Comparison of ENCODE assay signal across 17 cellular contexts in the genomic region with DNA sequence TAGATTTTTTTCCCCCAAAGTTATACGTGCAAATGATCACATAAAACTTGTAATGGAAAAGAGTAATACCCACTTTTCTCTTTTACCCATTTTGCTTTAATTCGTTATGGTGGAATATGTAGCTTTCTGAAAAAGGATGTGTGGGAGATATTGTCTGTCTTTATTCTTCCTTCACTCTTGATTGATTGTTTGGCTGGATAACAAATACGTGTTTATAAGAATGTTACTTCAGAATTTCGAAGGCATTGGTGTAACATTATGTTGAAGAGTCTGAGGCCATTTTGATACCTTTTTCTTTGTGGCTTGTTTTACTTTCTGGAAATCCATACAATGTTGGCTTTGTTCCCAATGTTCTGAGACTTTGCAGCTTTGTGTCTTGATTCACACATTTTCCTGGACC.
DNase-seq lines count a peak whose midpoint lies in the region; ATAC-seq, FAIRE-seq and TF ChIP-seq lines count a peak whose summit lies in the region.
"Had no signal": no experiment of that assay in that cellular context is flagged by ENCODE, and none has a peak within 500 bp of the region (broad histone marks: within the 10 kb centered on the region; RNA-seq: fewer than 3 reads in every experiment).

No MANE protein-coding gene starts in this region.

- TF ChIP-seq POLR2A in H54 (IDR thresholded peaks at IDR 0.05; ENCODE audit: low read depth, low read length) (no peak), GM18505 (IDR thresholded peaks at IDR 0.05; ENCODE audit: borderline replicate concordance, extremely low read depth, insufficient read depth, insufficient read length) (no peak)

- intact Hi-C loops in dorsolateral prefrontal cortex (cut with DNase I), result loop anchor here in 1 of 2 donors (5.0 kb wide), 1 partner anchor 72 kb away; the partner anchor contains the start of gene BCAS3

- FAIRE-seq in H54 (lab: Jason Lieb, UNC), result peak; percentile 81
- FAIRE-seq: D721Med, GM12892 had no signal

- H3K4me3 ChIP-seq in dorsolateral prefrontal cortex, result peak overlapping the region in 12 of 59 donors; percentile 2 to 53 (median 34)

- ATAC-seq in GM21390 (IDR thresholded peaks at IDR 0.05; ENCODE audit: unreplicated experiment) (no peak), GM18505 (IDR thresholded peaks at IDR 0.05; ENCODE audit: unreplicated experiment) (no peak)
- ATAC-seq: CD8-positive, alpha-beta T cell had no signal

- H3K27ac ChIP-seq in dorsolateral prefrontal cortex (peak overlapping the region in 53 of 59 donors; percentile 13 to 92 (median 73)), layer of hippocampus (ENCODE audit: low read depth, low read length) (peak overlapping the region; percentile 22), substantia nigra (ENCODE audit: low read depth, low read length, poor library complexity, severe bottlenecking) (peak overlapping the region; percentile 82)
- H3K27ac ChIP-seq: C4-2B had no signal

- no peak for TF ChIP-seq CTCF in dorsolateral prefrontal cortex (IDR thresholded peaks at IDR 0.05 in 54 of 56, conservative IDR thresholded peaks at IDR 0.05 in 2 of 56; ENCODE audit: low read depth in 1 of 56, partially characterized antibody in 56 of 56)

- H3K27me3 ChIP-seq in dorsolateral prefrontal cortex, result no peaks in the 10 kb centered on the region
- no peaks in the 10 kb centered on the region for H3K27me3 ChIP-seq in layer of hippocampus (ENCODE audit: control insufficient read depth, insufficient read depth, low read length)
- H3K27me3 ChIP-seq: BE2C had no signal

- DNase-seq in H54 (ENCODE audit: insufficient read length, low spot score) (no peak), dorsolateral prefrontal cortex (no peak), substantia nigra (lab: John Stamatoyannopoulos, UW) (no peak)
- no peak for DNase-seq in activated CD8-positive, alpha-beta memory T cell treated with anti-CD3 and anti-CD28 coated beads for 24 hours
- DNase-seq: BE2C; CD8-positive, alpha-beta T cell; COR-L47; DMS153; DMS79 treated with DMSO at 0.1 percent for 48 hours; EL; H9 had no signal

Comparison
In these comparisons a context has a peak if more than half of its experiments do, and no peak if none do; other contexts are left out.
1. H3K27ac ChIP-seq: peak in every context shown above with its lines; median percentile 82 in substantia nigra; 73 in dorsolateral prefrontal cortex; 22 in layer of hippocampus.